9 cellular contexts compared by ENCODE assay signal in genomic region chr4:138555584-138555983, GRCh38.
DNase-seq lines count a peak whose midpoint lies in the region; ATAC-seq and TF ChIP-seq lines count a peak whose summit lies in the region.
"Had no signal": no experiment of that assay in that cellular context is flagged by ENCODE, and none has a peak within 500 bp of the region (broad histone marks: within the 10 kb centered on the region; RNA-seq: fewer than 3 reads in every experiment).

No MANE protein-coding gene starts in this region.

- no peaks in the 10 kb centered on the region for H3K4me1 Mint-ChIP-seq in CD4-positive, alpha-beta T cell (ENCODE audit: low read depth)

- POLR2A ChIA-PET in CD4-positive, alpha-beta T cell (lab: Charles Lee) = no interaction called here

- H3K27me3 ChIP-seq in cardiac muscle cell = no peaks in the 10 kb centered on the region
- no peaks in the 10 kb centered on the region for H3K27me3 ChIP-seq in CD4-positive, alpha-beta T cell (ENCODE audit: control insufficient read depth, insufficient read depth, low read length)

- no peaks in the 10 kb centered on the region for H3K4me1 ChIP-seq in cardiac muscle cell (ENCODE audit: low read depth)

- no peak overlapping the region for H3K4me3 Mint-ChIP-seq in CD4-positive, alpha-beta T cell
- H3K4me3 Mint-ChIP-seq: T-helper 1 cell treated with Interleukin-12 subunit alpha and Interleukin-12 subunit beta and Interleukin-4 antibody, amounts not matched to agents 30 μg/mL and 1 μg/mL, for 36 hours had no signal

- CTCF ChIA-PET in CD4-positive, alpha-beta T cell (lab: Charles Lee) = no interaction called here

- H3K4me3 ChIP-seq in cardiac muscle cell (no peak overlapping the region), WI38 (ENCODE audit: low read depth, low read length) (no peak overlapping the region)

- peak; percentile 22 to 46 for DNase-seq in cardiac muscle cell (ENCODE audit: low read depth in 1 of 2, low spot score in 1 of 2)
- DNase-seq in cardiac septum (ENCODE audit: low spot score) = no peak
- no peak for DNase-seq in NCI-H510A (lab: John Stamatoyannopoulos, UW)
- DNase-seq in CD4-positive, alpha-beta T cell = no peak
- no peak for DNase-seq in NCI-H226
- no peak for DNase-seq in AG08395 (ENCODE audit: low spot score)

- TF ChIP-seq CTCF in cardiac muscle cell (IDR thresholded peaks at IDR 0.05; ENCODE audit: low read depth, low read length) (peak; percentile 30), WI38 (IDR thresholded peaks at IDR 0.05; ENCODE audit: low read depth, low read length) (peak; percentile 28; the same call in 1 of the 2 replicates)
- TF ChIP-seq CTCF in CD4-positive, alpha-beta T cell (IDR thresholded peaks at IDR 0.05) = no peak

- no peaks in the 10 kb centered on the region for H3K9me3 Mint-ChIP-seq in CD4-positive, alpha-beta T cell
- H3K9me3 Mint-ChIP-seq: T-helper 1 cell treated with Interleukin-12 subunit alpha and Interleukin-12 subunit beta and Interleukin-4 antibody, amounts not matched to agents 30 μg/mL and 1 μg/mL, for 36 hours had no signal

- no peaks in the 10 kb centered on the region for H3K27me3 Mint-ChIP-seq in CD4-positive, alpha-beta T cell

- peak; percentile 69 for ATAC-seq in HG03469 (IDR thresholded peaks at IDR 0.05; ENCODE audit: unreplicated experiment)
- no peak for ATAC-seq in CD4-positive, alpha-beta T cell (ENCODE audit: poor library complexity)

- H3K27ac ChIP-seq in cardiac muscle cell = no peak overlapping the region
- H3K27ac ChIP-seq in CD4-positive, alpha-beta T cell (ENCODE audit: low read depth, low read length) = no peak overlapping the region

- no peaks in the 10 kb centered on the region for H3K36me3 Mint-ChIP-seq in CD4-positive, alpha-beta T cell (ENCODE audit: low read depth)

- intact Hi-C loops in cardiac septum (cut with DNase I) = no loop called here
- intact Hi-C loops in CD4-positive, alpha-beta T cell (cut with DNase I, micrococcal nuclease) = no loop called here

- no peak overlapping the region for H3K27ac Mint-ChIP-seq in CD4-positive, alpha-beta T cell
- H3K27ac Mint-ChIP-seq: T-helper 1 cell treated with Interleukin-12 subunit alpha and Interleukin-12 subunit beta and Interleukin-4 antibody, amounts not matched to agents 30 μg/mL and 1 μg/mL, for 36 hours had no signal

- H3K9me3 ChIP-seq in cardiac muscle cell (ENCODE audit: low read depth) = no peaks in the 10 kb centered on the region
- H3K9me3 ChIP-seq in CD4-positive, alpha-beta T cell (ENCODE audit: control insufficient read depth, low read length) = no peaks in the 10 kb centered on the region

- no peaks in the 10 kb centered on the region for H3K36me3 ChIP-seq in cardiac muscle cell

Comparison
In these comparisons a context has a peak if more than half of its experiments do, and no peak if none do; other contexts are left out.
1. DNase-seq: peak in cardiac muscle cell (2 of 2); none in cardiac septum (single experiment), NCI-H510A (single experiment), CD4-positive, alpha-beta T cell (0 of 10), NCI-H226 (single experiment) and AG08395 (single experiment).